ENCODE assay signal across 11 cellular contexts in the genomic region with DNA sequence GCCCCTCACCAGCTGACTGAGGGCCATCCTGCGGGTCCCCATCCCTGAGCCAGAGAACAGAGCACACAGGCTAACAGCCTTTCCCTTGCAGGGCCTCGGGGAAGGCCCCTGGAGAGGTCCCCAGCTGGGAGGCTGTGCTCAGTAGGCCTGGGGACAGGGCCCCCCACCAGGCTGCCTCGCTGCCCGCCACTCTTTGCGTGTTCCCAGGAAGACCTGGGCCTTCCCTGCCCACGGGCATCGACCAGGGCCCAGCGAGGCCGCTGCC. TPM values are rescaled to one million over a fixed set of nuclear protein-coding genes. Genes with fewer than 3 reads are reported as not detected.
DNase-seq lines count a peak whose midpoint lies in the region; ATAC-seq and TF ChIP-seq lines count a peak whose summit lies in the region.
"Had no signal": no experiment of that assay in that cellular context is flagged by ENCODE, and none has a peak within 500 bp of the region (broad histone marks: within the 10 kb centered on the region; RNA-seq: fewer than 3 reads in every experiment).

No MANE protein-coding gene starts in this region.

- H3K36me3 ChIP-seq in upper lobe of left lung: no peaks in the 10 kb centered on the region

- peaks cover 6% of the 10 kb centered on the region for H3K4me1 Mint-ChIP-seq in activated naive CD4-positive, alpha-beta T cell treated with anti-CD3 and anti-CD28 coated beads, Interleukin-2, amount 10 ng/mL, durations not matched to agents 7 days and 5 days
- H3K4me1 Mint-ChIP-seq in naive B cell: peaks cover 7 to 14% (median 8%) of the 10 kb centered on the region in 3 donors

- TF ChIP-seq EP300 in upper lobe of left lung (IDR thresholded peaks at IDR 0.05): no peak

- peak overlapping the region; percentile 42 to 97 (median 88) for H3K4me3 ChIP-seq in dorsolateral prefrontal cortex
- H3K4me3 ChIP-seq in upper lobe of left lung: peak overlapping the region; percentile 73 to 91 (median 78)

- intact Hi-C loops in dorsolateral prefrontal cortex (cut with DNase I): no loop called here

- H3K9me3 Mint-ChIP-seq in activated naive CD4-positive, alpha-beta T cell treated with anti-CD3 and anti-CD28 coated beads, Interleukin-2, amount 10 ng/mL, durations not matched to agents 7 days and 5 days: no peaks in the 10 kb centered on the region
- H3K9me3 Mint-ChIP-seq in activated naive CD4-positive, alpha-beta T cell treated with anti-CD3 and anti-CD28 coated beads, Interleukin-2, amount 50 U/mL, for 72 hours: no peaks in the 10 kb centered on the region
- no peaks in the 10 kb centered on the region for H3K9me3 Mint-ChIP-seq in naive B cell

- H3K27ac Mint-ChIP-seq in activated naive CD4-positive, alpha-beta T cell treated with anti-CD3 and anti-CD28 coated beads, Interleukin-2, amount 10 ng/mL, durations not matched to agents 7 days and 5 days: no peak overlapping the region
- no peak overlapping the region for H3K27ac Mint-ChIP-seq in activated naive CD4-positive, alpha-beta T cell treated with anti-CD3 and anti-CD28 coated beads, Interleukin-2, amount 50 U/mL, for 72 hours
- no peak overlapping the region for H3K27ac Mint-ChIP-seq in naive B cell

- H3K27me3 ChIP-seq in dorsolateral prefrontal cortex (no peaks in the 10 kb centered on the region), upper lobe of left lung (peaks cover 0 to 10% (median 7%) of the 10 kb centered on the region in 4 donors)

- CTCF ChIA-PET in activated naive CD4-positive, alpha-beta T cell treated with anti-CD3 and anti-CD28 coated beads, Interleukin-2, amount 10 ng/mL, durations not matched to agents 7 days and 5 days (lab: Charles Lee): interaction anchor here (0.6 to 8.0 kb wide), 5 partner anchors 11 to 230 kb away, joined by 3 to 63 read pairs (median 3); no protein-coding TSS in a partner anchor

- no peak for ATAC-seq in activated naive CD4-positive, alpha-beta T cell treated with anti-CD3 and anti-CD28 coated beads, Interleukin-2, amount 50 U/mL, for 72 hours
- ATAC-seq in naive B cell (ENCODE audit: low read depth in 2 of 2): no peak
- ATAC-seq in upper lobe of left lung (ENCODE audit: low FRiP score in 2 of 2): peak in 1 of 2 donors; percentile 3
- no peak for ATAC-seq in GM19328 (IDR thresholded peaks at IDR 0.05; ENCODE audit: unreplicated experiment)
- no peak for ATAC-seq in GM21825 (IDR thresholded peaks at IDR 0.05; ENCODE audit: unreplicated experiment)

- no peak for DNase-seq in activated naive CD4-positive, alpha-beta T cell treated with anti-CD3 and anti-CD28 coated beads, Interleukin-2, amount 10 ng/mL, durations not matched to agents 7 days and 5 days
- no peak for DNase-seq in activated naive CD4-positive, alpha-beta T cell treated with anti-CD3 and anti-CD28 coated beads, Interleukin-2, amount 50 U/mL, for 72 hours (ENCODE audit: low spot score in 2 of 2)
- DNase-seq in dorsolateral prefrontal cortex (no peak), naive B cell (no peak), upper lobe of left lung (no peak), SIG-M5 (lab: John Stamatoyannopoulos, UW) (no peak)
- DNase-seq: activated effector memory CD4-positive, alpha-beta T cell treated with Interleukin-2 at 50 U/mL for 16 hours; GM23248; NCI-H2029 treated with DMSO at 0.1 percent for 48 hours had no signal

- no peaks in the 10 kb centered on the region for H3K9me3 ChIP-seq in upper lobe of left lung

- WGBS in upper lobe of left lung, 2 donors: 23 to 30% methylated on average over 2 to 8 of the region's 9 CpGs

- H3K36me3 Mint-ChIP-seq in activated naive CD4-positive, alpha-beta T cell treated with anti-CD3 and anti-CD28 coated beads, Interleukin-2, amount 10 ng/mL, durations not matched to agents 7 days and 5 days: no peaks in the 10 kb centered on the region
- no peaks in the 10 kb centered on the region for H3K36me3 Mint-ChIP-seq in activated naive CD4-positive, alpha-beta T cell treated with anti-CD3 and anti-CD28 coated beads, Interleukin-2, amount 50 U/mL, for 72 hours
- no peaks in the 10 kb centered on the region for H3K36me3 Mint-ChIP-seq in naive B cell

- peak overlapping the region; percentile 18 to 97 (median 93) for H3K27ac ChIP-seq in dorsolateral prefrontal cortex
- H3K27ac ChIP-seq in upper lobe of left lung: peak overlapping the region; percentile 64 to 82 (median 78)
- H3K27ac ChIP-seq: GM23248 had no signal

- H3K27me3 Mint-ChIP-seq in activated naive CD4-positive, alpha-beta T cell treated with anti-CD3 and anti-CD28 coated beads, Interleukin-2, amount 10 ng/mL, durations not matched to agents 7 days and 5 days: peaks cover 67% of the 10 kb centered on the region
- H3K27me3 Mint-ChIP-seq in naive B cell: peaks cover 6 to 47% (median 20%) of the 10 kb centered on the region in 3 donors

- H3K4me1 ChIP-seq in upper lobe of left lung: peaks cover 25 to 47% (median 32%) of the 10 kb centered on the region in 4 donors

- TF ChIP-seq CTCF in dorsolateral prefrontal cortex (IDR thresholded peaks at IDR 0.05 in 54 of 56, conservative IDR thresholded peaks at IDR 0.05 in 2 of 56; ENCODE audit: low read depth in 1 of 56, partially characterized antibody in 56 of 56): no peak
- no peak for TF ChIP-seq CTCF in upper lobe of left lung (IDR thresholded peaks at IDR 0.05)

- peak overlapping the region; percentile 46 for H3K4me3 Mint-ChIP-seq in activated naive CD4-positive, alpha-beta T cell treated with anti-CD3 and anti-CD28 coated beads, Interleukin-2, amount 10 ng/mL, durations not matched to agents 7 days and 5 days
- peak overlapping the region; percentile 56 to 96 (median 82) for H3K4me3 Mint-ChIP-seq in naive B cell

- TF ChIP-seq POLR2A in upper lobe of left lung (IDR thresholded peaks at IDR 0.05): no peak

RNA-seq across cellular contexts. Expression of a gene that starts 0.8 kb away (rescaled TPM):
- total RNA-seq in activated naive CD4-positive, alpha-beta T cell treated with anti-CD3 and anti-CD28 coated beads, Interleukin-2, amount 50 U/mL, for 72 hours: 1 to 10 TPM; 1.6 to 2.8 TPM
- total RNA-seq in dorsolateral prefrontal cortex: 100 to 1,000 TPM in 81 of 120 experiments, 10 to 100 TPM in 39; 70.3 to 228 (median 111) TPM
- under 1 TPM in 2 of 6 donors, not detected in 4; 0.08 to 0.23 TPM for polyA plus RNA-seq in naive B cell (ENCODE audit: low read depth in 6 of 6)
- 10 to 100 TPM; 21.6 to 60.8 (median 33.3) TPM for total RNA-seq in upper lobe of left lung
- total RNA-seq: GM23248 had no signal
- polyA plus RNA-seq: GM23248 had no signal

RNA-seq across cellular contexts. Expression of a gene that starts 15.7 kb away (rescaled TPM):
- 1 to 10 TPM; 1.5 TPM for total RNA-seq in activated naive CD4-positive, alpha-beta T cell treated with anti-CD3 and anti-CD28 coated beads, Interleukin-2, amount 50 U/mL, for 72 hours
- total RNA-seq in dorsolateral prefrontal cortex (10 to 100 TPM; 11.9 to 63.9 (median 22.6) TPM), upper lobe of left lung (10 to 100 TPM; 15.6 to 48.8 (median 24.7) TPM)
- not detected for polyA plus RNA-seq in naive B cell (ENCODE audit: low read depth in 6 of 6)

RNA-seq across cellular contexts. Expression of a gene that starts 36.1 kb away (rescaled TPM):
- total RNA-seq in activated naive CD4-positive, alpha-beta T cell treated with anti-CD3 and anti-CD28 coated beads, Interleukin-2, amount 50 U/mL, for 72 hours: not detected
- total RNA-seq in dorsolateral prefrontal cortex (not detected), upper lobe of left lung (not detected)
- polyA plus RNA-seq in naive B cell (ENCODE audit: low read depth in 6 of 6): not detected
- total RNA-seq: GM23248 had no signal
- polyA plus RNA-seq: GM23248 had no signal

RNA-seq across cellular contexts. Expression of a gene that starts 40.7 kb away (rescaled TPM):
- total RNA-seq in activated naive CD4-positive, alpha-beta T cell treated with anti-CD3 and anti-CD28 coated beads, Interleukin-2, amount 50 U/mL, for 72 hours: 10 to 100 TPM; 29.8 to 48.1 TPM
- total RNA-seq in dorsolateral prefrontal cortex (10 to 100 TPM; 11.3 to 30.9 (median 21.5) TPM), upper lobe of left lung (10 to 100 TPM; 10.5 to 41.0 (median 21.8) TPM)
- 10 to 100 TPM; 32.4 to 47.3 (median 39.6) TPM for polyA plus RNA-seq in naive B cell (ENCODE audit: low read depth in 6 of 6)

RNA-seq across cellular contexts. Expression of a gene that starts 47.7 kb away (rescaled TPM):
- not detected for total RNA-seq in activated naive CD4-positive, alpha-beta T cell treated with anti-CD3 and anti-CD28 coated beads, Interleukin-2, amount 50 U/mL, for 72 hours
- total RNA-seq in dorsolateral prefrontal cortex (not detected), upper lobe of left lung (not detected)
- polyA plus RNA-seq in naive B cell (ENCODE audit: low read depth in 6 of 6): not detected
- total RNA-seq: GM23248 had no signal
- polyA plus RNA-seq: GM23248 had no signal

Comparison
In these comparisons a context has a peak if more than half of its experiments do, and no peak if none do; other contexts are left out.
1. RNA of a gene that starts 0.8 kb away (total RNA-seq): 70.3 to 228 TPM in dorsolateral prefrontal cortex and 21.6 to 60.8 TPM in upper lobe of left lung; 1.6 to 2.8 TPM in activated naive CD4-positive, alpha-beta T cell treated with anti-CD3 and anti-CD28 coated beads, Interleukin-2, amount 50 U/mL, for 72 hours; every median in the first group is over 4 times any median in the second.
2. RNA of a gene that starts 15.7 kb away (total RNA-seq): 15.6 to 48.8 TPM in upper lobe of left lung and 11.9 to 63.9 TPM in dorsolateral prefrontal cortex; 1.5 TPM in activated naive CD4-positive, alpha-beta T cell treated with anti-CD3 and anti-CD28 coated beads, Interleukin-2, amount 50 U/mL, for 72 hours; every median in the first group is over 4 times any median in the second.